1 cellular context compared by ENCODE assay signal in genomic region chr7:150368884-150369739, GRCh38.
TF ChIP-seq lines count a peak whose summit lies in the region.

No MANE protein-coding gene starts in this region.

TF ChIP-seq in HepG2, 621 proteins besides CTCF, POLR2A, EP300 and RAD21 (continues in another document):
- TF ChIP-seq TEAD3 (CRISPR knock-in tag; optimal IDR thresholded peaks at IDR 0.05; ENCODE audit: borderline replicate concordance) (peak; percentile 94), ZNF552 (CRISPR knock-in tag; IDR thresholded peaks at IDR 0.05; ENCODE audit: borderline replicate concordance) (no peak), RARA (CRISPR knock-in tag; IDR thresholded peaks at IDR 0.05) (no peak), CREBL2 (CRISPR knock-in tag; IDR thresholded peaks at IDR 0.05; ENCODE audit: borderline replicate concordance) (no peak), ATRX (CRISPR knock-in tag; IDR thresholded peaks at IDR 0.05; ENCODE audit: borderline replicate concordance) (no peak), ZNF296 (CRISPR knock-in tag; conservative IDR thresholded peaks at IDR 0.05) (no peak), ZNF879 (CRISPR knock-in tag; IDR thresholded peaks at IDR 0.05) (no peak), AKAP8 (CRISPR knock-in tag; IDR thresholded peaks at IDR 0.05) (peak; percentile 53; the same call in 1 of the 2 replicates), ZBTB14 (CRISPR knock-in tag; IDR thresholded peaks at IDR 0.05) (peak; percentile 55), FOXA1 (IDR thresholded peaks at IDR 0.05) (no peak), FOXA1 (CRISPR knock-in tag; IDR thresholded peaks at IDR 0.05) (no peak), SALL1 (CRISPR knock-in tag; IDR thresholded peaks at IDR 0.05) (peak; percentile 22; the same call in 1 of the 2 replicates), ZNF414 (CRISPR knock-in tag; IDR thresholded peaks at IDR 0.05) (0 out of 2 replicates have a peak, but pooled peaks have one; percentile 16), ZNF468 (CRISPR knock-in tag; IDR thresholded peaks at IDR 0.05) (no peak), CENPBD1 (CRISPR knock-in tag; IDR thresholded peaks at IDR 0.05; ENCODE audit: borderline replicate concordance, low read depth) (no peak; the same call in 1 of the 2 replicates), IRF2 (CRISPR knock-in tag; IDR thresholded peaks at IDR 0.05) (0 out of 2 replicates have a peak, but pooled peaks have one; percentile 28), ZNF335 (CRISPR knock-in tag; IDR thresholded peaks at IDR 0.05) (no peak), ZFP1 (CRISPR knock-in tag; IDR thresholded peaks at IDR 0.05) (no peak), TBP (CRISPR knock-in tag; IDR thresholded peaks at IDR 0.05) (no peak), CHD2 (IDR thresholded peaks at IDR 0.05; ENCODE audit: low read depth, low read length) (peak; percentile 42; the same call in 1 of the 2 replicates), ZFYVE20 (CRISPR knock-in tag; IDR thresholded peaks at IDR 0.05; ENCODE audit: borderline replicate concordance, low read depth) (no peak), ZNF83 (CRISPR knock-in tag; IDR thresholded peaks at IDR 0.05; ENCODE audit: borderline replicate concordance) (no peak), NR2C2 (CRISPR knock-in tag; IDR thresholded peaks at IDR 0.05; ENCODE audit: borderline replicate concordance) (no peak), MTA3 (CRISPR knock-in tag; IDR thresholded peaks at IDR 0.05) (no peak), CCDC6 (CRISPR knock-in tag; IDR thresholded peaks at IDR 0.05) (no peak), ZNF614 (CRISPR knock-in tag; IDR thresholded peaks at IDR 0.05; ENCODE audit: borderline replicate concordance) (no peak), ZKSCAN8 (CRISPR knock-in tag; IDR thresholded peaks at IDR 0.05; ENCODE audit: borderline replicate concordance) (no peak), LCORL (IDR thresholded peaks at IDR 0.05) (no peak), LCORL (CRISPR knock-in tag; IDR thresholded peaks at IDR 0.05) (no peak), CSRNP1 (CRISPR knock-in tag; IDR thresholded peaks at IDR 0.05) (no peak), THAP9 (CRISPR knock-in tag; IDR thresholded peaks at IDR 0.05; ENCODE audit: borderline replicate concordance) (no peak), ARID5B (CRISPR knock-in tag; IDR thresholded peaks at IDR 0.05) (no peak; the same call in 1 of the 2 replicates), ZNF556 (CRISPR knock-in tag; IDR thresholded peaks at IDR 0.05; ENCODE audit: borderline replicate concordance) (peak; percentile 19; the same call in 1 of the 2 replicates), ZNF780A (CRISPR knock-in tag; IDR thresholded peaks at IDR 0.05) (no peak), ZNF782 (CRISPR knock-in tag; IDR thresholded peaks at IDR 0.05; ENCODE audit: borderline replicate concordance) (no peak), ZBTB42 (CRISPR knock-in tag; IDR thresholded peaks at IDR 0.05) (no peak), ZNF691 (CRISPR knock-in tag; IDR thresholded peaks at IDR 0.05; ENCODE audit: borderline replicate concordance, low read depth) (no peak), TFDP1 (CRISPR knock-in tag; IDR thresholded peaks at IDR 0.05; ENCODE audit: borderline replicate concordance) (no peak), ZC3H4 (CRISPR knock-in tag; IDR thresholded peaks at IDR 0.05; ENCODE audit: borderline replicate concordance) (no peak), HNRNPL (IDR thresholded peaks at IDR 0.05; ENCODE audit: low read depth, low read length) (no peak), ARNTL (CRISPR knock-in tag; IDR thresholded peaks at IDR 0.05) (no peak), DPF2 (CRISPR knock-in tag; IDR thresholded peaks at IDR 0.05; ENCODE audit: borderline replicate concordance, low read depth) (no peak), ARNT (IDR thresholded peaks at IDR 0.05) (no peak), SIN3A (IDR thresholded peaks at IDR 0.05; ENCODE audit: borderline replicate concordance, low read depth, low read length) (no peak; the same call in 1 of the 2 replicates), ZNF709 (CRISPR knock-in tag; IDR thresholded peaks at IDR 0.05) (no peak), PCBP1 (IDR thresholded peaks at IDR 0.05; ENCODE audit: borderline replicate concordance, low read depth, low read length) (no peak), CEBPB (IDR thresholded peaks at IDR 0.05; ENCODE audit: borderline replicate concordance, low read depth, low read length) (no peak), ATF6 (CRISPR knock-in tag; conservative IDR thresholded peaks at IDR 0.05) (no peak), ZNF784 (CRISPR knock-in tag; IDR thresholded peaks at IDR 0.05; ENCODE audit: borderline replicate concordance) (no peak), AGO2 (optimal IDR thresholded peaks at IDR 0.05; ENCODE audit: low read depth, low read length) (peak; percentile 14), SP2 (CRISPR knock-in tag; IDR thresholded peaks at IDR 0.05) (no peak; the same call in 1 of the 2 replicates), ZNF841 (CRISPR knock-in tag; IDR thresholded peaks at IDR 0.05; ENCODE audit: borderline replicate concordance) (no peak), PHF8 (CRISPR knock-in tag; IDR thresholded peaks at IDR 0.05) (no peak; the same call in 1 of the 2 replicates)
